Comparison of ENCODE assay signal across 12 cellular contexts in genomic region chr15:54789377-54789776, GRCh38.
"Had no signal": no experiment of that assay in that cellular context is flagged by ENCODE, and none has a peak within 500 bp of the region (broad histone marks: within the 10 kb centered on the region; RNA-seq: fewer than 3 reads in every experiment).

No MANE protein-coding gene starts in this region.

- H3K4me3 ChIP-seq: breast epithelium, esophagus squamous epithelium, sigmoid colon had no signal

- H3K27ac ChIP-seq: breast epithelium, esophagus squamous epithelium, sigmoid colon had no signal

- H3K9me3 ChIP-seq: breast epithelium, esophagus squamous epithelium, sigmoid colon had no signal

- ATAC-seq: activated CD8-positive, alpha-beta T cell treated with anti-CD3 and anti-CD28 coated beads for 36 hours; activated T-cell treated with anti-CD3 and anti-CD28 coated beads, Interleukin-2, amount 50 U/mL, for 72 hours; natural killer cell treated with Interleukin-12 subunit alpha and Interleukin-12 subunit beta and Interleukin-15 and Interleukin-18, amount 100 ng/mL, for 72 hours had no signal

- DNase-seq: activated CD4-positive, alpha-beta T cell treated with anti-CD3 and anti-CD28 coated beads for 4 hours; activated CD8-positive, alpha-beta memory T cell treated with anti-CD3 and anti-CD28 coated beads, Interleukin-2, amount 50 U/mL, for 4 hours; activated CD8-positive, alpha-beta T cell treated with anti-CD3 and anti-CD28 coated beads for 36 hours; activated gamma-delta T cell treated with Interleukin-2 at 50 U/mL for 16 hours; activated naive CD8-positive, alpha-beta T cell treated with anti-CD3 and anti-CD28 coated beads for 36 hours; activated T-cell treated with anti-CD3 and anti-CD28 coated beads, Interleukin-2, amount 50 U/mL, for 72 hours; esophagus squamous epithelium; foreskin fibroblast; sigmoid colon; stimulated activated naive CD4-positive, alpha-beta T cell treated with Interleukin-2 at 50 U/mL for 16 hours had no signal

- H3K4me1 ChIP-seq: breast epithelium, esophagus squamous epithelium, sigmoid colon had no signal

- H3K36me3 ChIP-seq: breast epithelium, esophagus squamous epithelium, sigmoid colon had no signal

- H3K27me3 ChIP-seq: breast epithelium, esophagus squamous epithelium, sigmoid colon had no signal
